In the genomic region with DNA sequence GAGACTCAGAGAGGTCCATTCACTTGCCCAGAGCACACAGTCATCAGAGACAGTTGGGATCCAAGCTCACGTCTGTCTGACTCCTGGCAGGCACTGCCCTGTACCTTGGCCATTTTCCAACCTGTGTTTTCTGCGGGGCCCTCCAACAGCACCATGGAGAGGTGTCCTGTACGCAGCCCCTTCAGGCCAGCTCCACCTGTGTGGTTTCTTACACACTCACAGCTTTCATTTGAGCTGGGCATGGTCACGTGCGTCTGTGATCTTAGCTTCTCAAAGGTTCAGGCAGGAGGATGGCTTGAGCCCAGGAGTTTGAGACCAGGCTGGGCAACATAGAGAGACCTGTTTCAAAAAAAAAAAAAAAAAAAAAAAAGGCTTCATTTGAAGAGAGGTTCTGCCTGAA, we compare ENCODE assay signal across 8 cellular contexts.
"Had no signal": no experiment of that assay in that cellular context is flagged by ENCODE, and none has a peak within 500 bp of the region (broad histone marks: within the 10 kb centered on the region; RNA-seq: fewer than 3 reads in every experiment).

No MANE protein-coding gene starts in this region.

- H3K9me3 ChIP-seq: HAP-1 had no signal

- ATAC-seq: HCT116, HepG2 had no signal

- H3K27ac ChIP-seq: GM23248, HL-60 had no signal

- H3K4me1 ChIP-seq: HAP-1 had no signal

- DNase-seq: GM23248, GOT3, H7, HFFc6 had no signal

- H3K4me3 ChIP-seq: GM23248, HAP-1 had no signal
